Comparison of ENCODE assay signal across 13 cellular contexts in genomic region chr6:161438430-161439030, GRCh38.
DNase-seq lines count a peak whose midpoint lies in the region; ATAC-seq, FAIRE-seq and TF ChIP-seq lines count a peak whose summit lies in the region.
"Had no signal": no experiment of that assay in that cellular context is flagged by ENCODE, and none has a peak within 500 bp of the region (broad histone marks: within the 10 kb centered on the region; RNA-seq: fewer than 3 reads in every experiment).

No MANE protein-coding gene starts in this region.

- no TSS peak for BruUV-seq in K562 (replicated peaks; lab: Mats Ljungman, UMichigan)

- H3K9ac ChIP-seq in K562 (ENCODE audit: insufficient read depth in 1 of 2, low read depth in 2 of 2, low read length in 2 of 2) = no peak overlapping the region
- peak overlapping the region in 1 of 2 donors; percentile 22 for H3K9ac ChIP-seq in kidney (ENCODE audit: low read length in 2 of 2)

- DNase-seq in heart right ventricle (no peak), left cardiac atrium (no peak), K562 (ENCODE audit: extremely low read depth in 1 of 4, low spot score in 3 of 4) (no peak), kidney (no peak), T-helper 2 cell (no peak), DMS53 treated with DMSO at 0.1 percent for 48 hours (lab: John Stamatoyannopoulos, UW; ENCODE audit: unreplicated experiment) (no peak)
- DNase-seq in stimulated activated CD4-positive, alpha-beta T cell treated with anti-CD3 and anti-CD28 coated beads, Interleukin-2, amount 100 ng/mL, for 48 hours = no peak
- DNase-seq: activated B cell treated with CpG ODN at 0.5 μM for 24 hours, GF-D8, glutamatergic neuron, NCI-H1694 treated with DMSO at 0.1 percent for 48 hours, transverse colon had no signal

- CTCF ChIA-PET in K562 (lab: Yijun Ruan, JAX; ENCODE audit: low intra/inter-chr PET ratio) = no interaction called here

- no peaks in the 10 kb centered on the region for H4K20me1 ChIP-seq in K562 (replicated peaks; ENCODE audit: control insufficient read depth, insufficient read depth, low read length)

- intact Hi-C loops in heart right ventricle (cut with DNase I) (loop anchor here in 2 of 10 donors (5.0 kb wide), 2 partner anchors 44 to 54 kb away; no protein-coding TSS in a partner anchor), left cardiac atrium (cut with DNase I) (no loop called here), K562 (cut with micrococcal nuclease) (no loop called here), kidney (cut with DNase I) (no loop called here)

- no peak for ATAC-seq in heart right ventricle
- no peak for ATAC-seq in left cardiac atrium
- no peak for ATAC-seq in K562

- POLR2A ChIA-PET in K562 (lab: Yijun Ruan, JAX) = interaction anchor here (1.0 to 1.9 kb wide), 7 partner anchors 10 to 221 kb away, joined by 3 to 6 read pairs (median 3); no protein-coding TSS in a partner anchor

- no peaks in the 10 kb centered on the region for H3K9me1 ChIP-seq in K562 (ENCODE audit: control insufficient read depth, insufficient read depth, low read length)

- H3K4me2 ChIP-seq in K562 (ENCODE audit: insufficient read depth, low read length) = peak overlapping the region; percentile 40; the same call in 1 of the 2 replicates

- no peaks in the 10 kb centered on the region for H3K27me3 ChIP-seq in heart right ventricle
- peaks cover 52 to 57% of the 10 kb centered on the region in 2 experiments for H3K27me3 ChIP-seq in K562 (ENCODE audit: control insufficient read depth in 2 of 2, insufficient read depth in 2 of 2, low read length in 2 of 2)
- H3K27me3 ChIP-seq: transverse colon had no signal

- no peaks in the 10 kb centered on the region for H3K79me2 ChIP-seq in K562 (ENCODE audit: control insufficient read depth, insufficient read depth, low read length)

- H3K4me3 ChIP-seq in heart right ventricle = peak overlapping the region in 5 of 10 donors; percentile 31 to 46 (median 37)
- no peak overlapping the region for H3K4me3 ChIP-seq in K562
- peak overlapping the region in 1 of 2 donors; percentile 42 for H3K4me3 ChIP-seq in kidney (ENCODE audit: low read length in 2 of 2)
- H3K4me3 ChIP-seq: transverse colon had no signal

- H3K9me3 ChIP-seq in heart right ventricle (no peaks in the 10 kb centered on the region), K562 (replicated peaks; ENCODE audit: control insufficient read depth, insufficient read depth, low read depth, low read length) (no peaks in the 10 kb centered on the region), kidney (ENCODE audit: control insufficient read depth in 1 of 2, low read length in 2 of 2) (no peaks in the 10 kb centered on the region)
- H3K9me3 ChIP-seq: transverse colon had no signal

- WGBS in heart right ventricle, 2 donors = 88 to 94% methylated on average over 12 of the region's 12 CpGs
- under 1% methylated on average over 12 of the region's 12 CpGs for WGBS in K562 (ENCODE audit: insufficient coverage, low coverage, missing lambda C conversion rate)

- H3K36me3 ChIP-seq in heart right ventricle (no peaks in the 10 kb centered on the region), K562 (ENCODE audit: control insufficient read depth, insufficient read depth, low read length) (no peaks in the 10 kb centered on the region), kidney (ENCODE audit: control insufficient read depth in 1 of 2, insufficient read depth in 2 of 2, low read length in 2 of 2) (no peaks in the 10 kb centered on the region)
- H3K36me3 ChIP-seq: transverse colon had no signal

- H3K4me1 ChIP-seq in heart right ventricle (peaks cover 2 to 46% (median 21%) of the 10 kb centered on the region in 9 donors), K562 (replicated peaks in 1 of 2; ENCODE audit: control insufficient read depth in 2 of 2, insufficient read depth in 2 of 2, low read length in 2 of 2) (peaks cover 3 to 4% of the 10 kb centered on the region in 2 experiments; a peak in 4 of 5 replicates), kidney (ENCODE audit: control insufficient read depth in 1 of 2, insufficient read depth in 1 of 2, low read depth in 1 of 2, low read length in 2 of 2) (peaks cover 5 to 19% of the 10 kb centered on the region in 2 donors)

- TF ChIP-seq CTCF in heart right ventricle (IDR thresholded peaks at IDR 0.05) = no peak
- no peak for TF ChIP-seq CTCF in K562 (IDR thresholded peaks at IDR 0.05 in 2 of 3, conservative IDR thresholded peaks at IDR 0.05 in 1 of 3; ENCODE audit: insufficient read depth in 2 of 3, low read depth in 1 of 3, low read length in 3 of 3)
- TF ChIP-seq CTCF in kidney (IDR thresholded peaks at IDR 0.05; ENCODE audit: borderline replicate concordance, extremely low read depth, insufficient read depth) = no peak

- no peak for TF ChIP-seq POLR2A in K562 (conservative IDR thresholded peaks at IDR 0.05)

- H3K27ac ChIP-seq in heart right ventricle (peak overlapping the region in 8 of 10 donors; percentile 26 to 81 (median 64)), K562 (ENCODE audit: extremely low read depth, low read depth, low read length) (no peak overlapping the region), kidney (ENCODE audit: low read depth in 2 of 2, low read length in 2 of 2) (peak overlapping the region; percentile 61 to 81), temporal lobe (ENCODE audit: low read depth, low read length) (peak overlapping the region; percentile 84)
- H3K27ac ChIP-seq: transverse colon had no signal

- FAIRE-seq in K562 (lab: Jason Lieb, UNC) (no peak), kidney (lab: Jason Lieb, UNC) (no peak)

- no peak for TF ChIP-seq RAD21 in K562 (CRISPR knock-in tag; conservative IDR thresholded peaks at IDR 0.05 in 1 of 2, IDR thresholded peaks at IDR 0.05 in 1 of 2)

- TF ChIP-seq EP300 in K562 (IDR thresholded peaks at IDR 0.05; ENCODE audit: low read length) = no peak

- no peak overlapping the region for H2AFZ ChIP-seq in K562 (ENCODE audit: low read depth, low read length)

- in situ Hi-C loops in K562 (cut with MboI) = no loop called here

TF ChIP-seq in K562, 482 proteins besides CTCF, POLR2A, EP300 and RAD21:
- TF ChIP-seq DIDO1 (tag; IDR thresholded peaks at IDR 0.05; ENCODE audit: low read depth) (no peak), BMI1 (IDR thresholded peaks at IDR 0.05; ENCODE audit: low read length) (0 out of 2 replicates have a peak, but pooled peaks have one; percentile 15), CBX8 (IDR thresholded peaks at IDR 0.05; ENCODE audit: borderline replicate concordance, extremely low read depth, low read depth, low read length, poor library complexity, severe bottlenecking) (peak; percentile 99), ZKSCAN8 (CRISPR knock-in tag; IDR thresholded peaks at IDR 0.05) (0 out of 2 replicates have a peak, but pooled peaks have one; percentile 21), FUS (optimal IDR thresholded peaks at IDR 0.05; ENCODE audit: low read depth, low read length) (no peak), TCF3 (CRISPR knock-in tag; IDR thresholded peaks at IDR 0.05) (no peak), CCAR2 (IDR thresholded peaks at IDR 0.05; ENCODE audit: low read depth, low read length) (no peak), CEBPG (CRISPR knock-in tag; IDR thresholded peaks at IDR 0.05) (no peak), CEBPG (tag; conservative IDR thresholded peaks at IDR 0.05 in 1 of 2, IDR thresholded peaks at IDR 0.05 in 1 of 2) (no peak)
- TF ChIP-seq, protein P1, sequence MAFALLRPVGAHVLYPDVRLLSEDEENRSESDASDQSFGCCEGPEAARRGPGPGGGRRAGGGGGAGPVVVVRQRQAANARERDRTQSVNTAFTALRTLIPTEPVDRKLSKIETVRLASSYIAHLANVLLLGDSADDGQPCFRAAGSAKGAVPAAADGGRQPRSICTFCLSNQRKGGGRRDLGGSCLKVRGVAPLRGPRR (CRISPR knock-in tag; IDR thresholded peaks at IDR 0.05) = no peak
